Comparison of ENCODE assay signal across 8 cellular contexts in genomic region chr2:102736607-102737409, GRCh38. TPM values are rescaled to one million over a fixed set of nuclear protein-coding genes. Genes with fewer than 3 reads are reported as not detected.
DNase-seq lines count a peak whose midpoint lies in the region; ATAC-seq and TF ChIP-seq lines count a peak whose summit lies in the region.

No MANE protein-coding gene starts in this region.

- intact Hi-C loops in heart left ventricle (cut with DNase I): no loop called here

- no peaks in the 10 kb centered on the region for H3K27me3 ChIP-seq in heart left ventricle
- H3K27me3 ChIP-seq in upper lobe of left lung: no peaks in the 10 kb centered on the region

- H3K27ac ChIP-seq in heart left ventricle (peak overlapping the region; percentile 41 to 80 (median 72)), upper lobe of left lung (peak overlapping the region; percentile 35 to 95 (median 85))

- peaks cover 36% of the 10 kb centered on the region for H3K4me1 Mint-ChIP-seq in activated naive CD8-positive, alpha-beta T cell treated with anti-CD3 and anti-CD28 coated beads for 36 hours

- peak; percentile 12 for DNase-seq in GM04504 (ENCODE audit: low read depth)
- DNase-seq in GOT3 (lab: John Stamatoyannopoulos, UW): peak; percentile 32
- DNase-seq in Kasumi-1 (lab: John Stamatoyannopoulos, UW): peak; percentile 70 to 76
- peak; percentile 48 for DNase-seq in SKM-1 (lab: John Stamatoyannopoulos, UW; ENCODE audit: unreplicated experiment)
- peak; percentile 90 for DNase-seq in activated naive CD8-positive, alpha-beta T cell treated with anti-CD3 and anti-CD28 coated beads for 36 hours
- peak; percentile 80 to 94 (median 83) for DNase-seq in heart left ventricle
- DNase-seq in pons (ENCODE audit: low spot score): peak; percentile 64
- peak; percentile 92 to 98 for DNase-seq in upper lobe of left lung

- ATAC-seq in heart left ventricle (peak; percentile 83 to 99 (median 98)), upper lobe of left lung (ENCODE audit: low FRiP score in 2 of 2) (peak; percentile 92 to 98)

- TF ChIP-seq POLR2A in heart left ventricle (IDR thresholded peaks at IDR 0.05) (peak in 1 of 2 donors; percentile 67), upper lobe of left lung (IDR thresholded peaks at IDR 0.05) (peak in 2 of 4 donors; percentile 60 to 90)

- H3K9me3 Mint-ChIP-seq in activated naive CD8-positive, alpha-beta T cell treated with anti-CD3 and anti-CD28 coated beads for 36 hours: no peaks in the 10 kb centered on the region

- TF ChIP-seq EP300 in upper lobe of left lung (IDR thresholded peaks at IDR 0.05): no peak

- no peaks in the 10 kb centered on the region for H3K27me3 Mint-ChIP-seq in activated naive CD8-positive, alpha-beta T cell treated with anti-CD3 and anti-CD28 coated beads for 36 hours

- no peaks in the 10 kb centered on the region for H3K36me3 Mint-ChIP-seq in activated naive CD8-positive, alpha-beta T cell treated with anti-CD3 and anti-CD28 coated beads for 36 hours

- H3K4me3 ChIP-seq in heart left ventricle (peak overlapping the region; percentile 47 to 95 (median 81)), upper lobe of left lung (peak overlapping the region; percentile 60 to 91 (median 76))

- peaks cover 0 to 4% (median 2%) of the 10 kb centered on the region in 9 donors for H3K36me3 ChIP-seq in heart left ventricle
- H3K36me3 ChIP-seq in upper lobe of left lung: peaks cover 0 to 4% (median 1%) of the 10 kb centered on the region in 4 donors

- H3K9me3 ChIP-seq in heart left ventricle (peaks cover 0 to 3% (median 0%) of the 10 kb centered on the region in 12 donors), upper lobe of left lung (no peaks in the 10 kb centered on the region)

- H3K4me1 ChIP-seq in heart left ventricle (peaks cover 0 to 22% (median 11%) of the 10 kb centered on the region in 12 donors), upper lobe of left lung (peaks cover 6 to 26% (median 17%) of the 10 kb centered on the region in 4 donors)

- peak overlapping the region; percentile 96 for H3K4me3 Mint-ChIP-seq in activated naive CD8-positive, alpha-beta T cell treated with anti-CD3 and anti-CD28 coated beads for 36 hours

- peak in 1 of 12 donors; percentile 7 for TF ChIP-seq CTCF in heart left ventricle (IDR thresholded peaks at IDR 0.05)
- TF ChIP-seq CTCF in upper lobe of left lung (IDR thresholded peaks at IDR 0.05): peak in 1 of 6 experiments; percentile 16

- 0 to 1% (median 0%) methylated on average over 10 to 41 of the region's 41 CpGs for WGBS in heart left ventricle, 4 donors
- 0% methylated on average over 15 to 27 of the region's 41 CpGs for WGBS in upper lobe of left lung, 2 donors

- H3K27ac Mint-ChIP-seq in activated naive CD8-positive, alpha-beta T cell treated with anti-CD3 and anti-CD28 coated beads for 36 hours: peak overlapping the region; percentile 85

RNA-seq across cellular contexts. Expression of gene TMEM182, which starts 25.0 kb away (rescaled TPM):
- 1 to 10 TPM; 4.4 to 4.5 TPM for total RNA-seq in activated naive CD8-positive, alpha-beta T cell treated with anti-CD3 and anti-CD28 coated beads for 36 hours
- total RNA-seq in heart left ventricle: 100 to 1,000 TPM in 7 of 9 donors, 10 to 100 TPM in 2; 68.7 to 179 (median 149) TPM
- 10 to 100 TPM in 1 of 2 donors, 1 to 10 TPM in 1; 7.5 to 42.1 TPM for polyA plus RNA-seq in heart left ventricle
- 1 to 10 TPM in 4 of 6 donors, not detected in 2; 1.7 to 5.6 (median 2.7) TPM for total RNA-seq in upper lobe of left lung

Comparison
In these comparisons a context has a peak if more than half of its experiments do, and no peak if none do; other contexts are left out.
1. Peak in every context shown above with its lines: DNase-seq, ATAC-seq, H3K4me3 ChIP-seq and H3K27ac ChIP-seq.
2. DNase-seq: peak in every context shown above with its lines; median percentile 95 in upper lobe of left lung; 90 in activated naive CD8-positive, alpha-beta T cell treated with anti-CD3 and anti-CD28 coated beads for 36 hours; 83 in heart left ventricle; 73 in Kasumi-1; 64 in pons; 48 in SKM-1; 32 in GOT3; 12 in GM04504.
3. RNA of gene TMEM182, which starts 25.0 kb away (total RNA-seq): 68.7 to 179 TPM in heart left ventricle; 4.4 to 4.5 TPM in activated naive CD8-positive, alpha-beta T cell treated with anti-CD3 and anti-CD28 coated beads for 36 hours and 1.7 to 5.6 TPM in upper lobe of left lung; every median in the first group is over 10 times any median in the second.